In the genomic region with DNA sequence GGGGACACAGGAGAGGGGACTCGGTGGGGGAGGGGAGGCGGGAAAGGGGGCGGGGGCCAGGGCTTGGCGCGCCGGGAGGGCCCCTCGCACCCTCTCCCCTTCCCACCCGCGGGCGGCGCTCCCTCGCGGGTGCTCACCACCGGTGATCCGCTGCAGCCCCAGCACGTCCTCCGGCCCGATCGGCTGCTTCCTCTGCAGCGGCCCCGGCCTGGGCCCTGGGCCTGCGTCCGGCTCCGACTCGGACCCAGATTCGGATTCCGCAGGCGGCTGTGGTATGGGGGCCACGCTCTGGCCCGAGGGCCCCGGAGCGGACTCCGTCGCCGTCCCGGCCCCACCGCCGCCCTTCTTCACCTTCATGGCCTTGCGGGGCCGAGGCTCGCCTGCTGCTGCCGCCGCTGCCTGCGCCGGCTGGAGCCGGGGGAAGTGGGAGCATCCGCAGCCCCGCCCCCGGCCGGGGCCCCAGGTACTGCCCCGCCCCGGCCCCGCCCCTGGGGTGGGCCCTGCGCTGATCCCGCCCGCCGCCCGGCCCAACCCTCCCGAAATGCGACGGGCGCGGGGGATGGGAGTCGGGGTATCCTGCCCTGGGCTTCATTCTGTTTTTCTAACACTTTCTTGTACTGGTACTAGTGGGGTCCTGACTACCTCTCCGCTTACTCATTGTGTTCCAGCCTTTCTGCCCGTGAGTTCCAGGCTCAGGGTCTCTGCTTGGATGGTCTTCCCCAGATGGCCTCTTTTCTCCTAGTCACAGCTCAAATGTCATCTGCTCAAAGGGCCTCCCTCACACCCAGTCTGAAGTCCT, we compare ENCODE assay signal across 7 cellular contexts. TPM values are rescaled to one million over a fixed set of nuclear protein-coding genes. Genes with fewer than 3 reads are reported as not detected.
DNase-seq lines count a peak whose midpoint lies in the region; ATAC-seq and TF ChIP-seq lines count a peak whose summit lies in the region.

A gene (minus strand): TSS at position 424 of the 799 bp plus-strand sequence. CDS start 67 bp downstream, at position 357.

- 2% methylated on average over 66 of the region's 66 CpGs for WGBS in liver

- peaks cover 4 to 25% (median 20%) of the 10 kb centered on the region in 4 donors for H3K4me1 ChIP-seq in liver (ENCODE audit: control insufficient read depth in 4 of 4, insufficient read depth in 4 of 4, low read length in 3 of 4)

- no peaks in the 10 kb centered on the region for H3K9me3 ChIP-seq in liver (ENCODE audit: control insufficient read depth in 4 of 4, low read length in 3 of 4)

- DNase-seq in NCI-H460 (ENCODE audit: extremely low read depth, low read depth) = peak; percentile 53
- peak; percentile 74 for DNase-seq in activated CD4-positive, alpha-beta T cell treated with anti-CD3 and anti-CD28 coated beads, Interleukin-2, amount 50 U/mL, for 1 hour
- peak; percentile 69 for DNase-seq in dermis blood vessel endothelial cell
- peak; percentile 82 for DNase-seq in stimulated activated CD4-positive, alpha-beta T cell treated with anti-CD3 and anti-CD28 coated beads, Interleukin-4, amount 100 ng/mL, for 1 hour

- H3K36me3 ChIP-seq in liver (ENCODE audit: control insufficient read depth in 4 of 4, insufficient read depth in 3 of 4, low read depth in 1 of 4, low read length in 3 of 4) = peaks cover 8 to 31% (median 23%) of the 10 kb centered on the region in 4 donors

- H3K27ac ChIP-seq in liver (ENCODE audit: low read depth in 1 of 2, low read length in 2 of 2) = peak within 1 kb of the TSS; percentile 26 to 73

- H3K27me3 ChIP-seq in liver (ENCODE audit: control insufficient read depth in 4 of 4, insufficient read depth in 4 of 4, low read length in 3 of 4) = no peaks in the 10 kb centered on the region

- no peak for TF ChIP-seq RAD21 in liver (IDR thresholded peaks at IDR 0.05)

- H3K4me3 ChIP-seq in liver (ENCODE audit: low read depth in 1 of 3, low read length in 3 of 3) = peak within 1 kb of the TSS; percentile 30 to 77 (median 65)

- H3K9ac ChIP-seq in liver (ENCODE audit: low read depth in 1 of 2, low read length in 2 of 2) = no peak within 1 kb of the TSS

- peak; percentile 59 for ATAC-seq in GM18502 (IDR thresholded peaks at IDR 0.05; ENCODE audit: poor library complexity, unreplicated experiment)
- peak; percentile 61 for ATAC-seq in HG02981 (IDR thresholded peaks at IDR 0.05; ENCODE audit: unreplicated experiment)

- TF ChIP-seq CTCF in liver (IDR thresholded peaks at IDR 0.05; ENCODE audit: low read depth, low read length, missing input control) = no peak

TF ChIP-seq in liver, 16 proteins besides CTCF, POLR2A, EP300 and RAD21:
- TF ChIP-seq, protein P1, sequence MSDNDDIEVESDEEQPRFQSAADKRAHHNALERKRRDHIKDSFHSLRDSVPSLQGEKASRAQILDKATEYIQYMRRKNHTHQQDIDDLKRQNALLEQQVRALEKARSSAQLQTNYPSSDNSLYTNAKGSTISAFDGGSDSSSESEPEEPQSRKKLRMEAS (IDR thresholded peaks at IDR 0.05) = no peak
- TF ChIP-seq GABPA (IDR thresholded peaks at IDR 0.05 in 1 of 2, conservative IDR thresholded peaks at IDR 0.05 in 1 of 2) (no peak), YY1 (IDR thresholded peaks at IDR 0.05) (no peak), RXRA (IDR thresholded peaks at IDR 0.05) (no peak), HNF4G (IDR thresholded peaks at IDR 0.05) (no peak), NR2F2 (IDR thresholded peaks at IDR 0.05) (no peak), FOXA2 (IDR thresholded peaks at IDR 0.05) (no peak), SP1 (IDR thresholded peaks at IDR 0.05) (no peak), EGR1 (IDR thresholded peaks at IDR 0.05; ENCODE audit: low read depth in 2 of 2) (no peak)
- TF ChIP-seq, protein P2, sequence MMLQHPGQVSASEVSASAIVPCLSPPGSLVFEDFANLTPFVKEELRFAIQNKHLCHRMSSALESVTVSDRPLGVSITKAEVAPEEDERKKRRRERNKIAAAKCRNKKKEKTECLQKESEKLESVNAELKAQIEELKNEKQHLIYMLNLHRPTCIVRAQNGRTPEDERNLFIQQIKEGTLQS (IDR thresholded peaks at IDR 0.05) = no peak
- TF ChIP-seq, protein P3, sequence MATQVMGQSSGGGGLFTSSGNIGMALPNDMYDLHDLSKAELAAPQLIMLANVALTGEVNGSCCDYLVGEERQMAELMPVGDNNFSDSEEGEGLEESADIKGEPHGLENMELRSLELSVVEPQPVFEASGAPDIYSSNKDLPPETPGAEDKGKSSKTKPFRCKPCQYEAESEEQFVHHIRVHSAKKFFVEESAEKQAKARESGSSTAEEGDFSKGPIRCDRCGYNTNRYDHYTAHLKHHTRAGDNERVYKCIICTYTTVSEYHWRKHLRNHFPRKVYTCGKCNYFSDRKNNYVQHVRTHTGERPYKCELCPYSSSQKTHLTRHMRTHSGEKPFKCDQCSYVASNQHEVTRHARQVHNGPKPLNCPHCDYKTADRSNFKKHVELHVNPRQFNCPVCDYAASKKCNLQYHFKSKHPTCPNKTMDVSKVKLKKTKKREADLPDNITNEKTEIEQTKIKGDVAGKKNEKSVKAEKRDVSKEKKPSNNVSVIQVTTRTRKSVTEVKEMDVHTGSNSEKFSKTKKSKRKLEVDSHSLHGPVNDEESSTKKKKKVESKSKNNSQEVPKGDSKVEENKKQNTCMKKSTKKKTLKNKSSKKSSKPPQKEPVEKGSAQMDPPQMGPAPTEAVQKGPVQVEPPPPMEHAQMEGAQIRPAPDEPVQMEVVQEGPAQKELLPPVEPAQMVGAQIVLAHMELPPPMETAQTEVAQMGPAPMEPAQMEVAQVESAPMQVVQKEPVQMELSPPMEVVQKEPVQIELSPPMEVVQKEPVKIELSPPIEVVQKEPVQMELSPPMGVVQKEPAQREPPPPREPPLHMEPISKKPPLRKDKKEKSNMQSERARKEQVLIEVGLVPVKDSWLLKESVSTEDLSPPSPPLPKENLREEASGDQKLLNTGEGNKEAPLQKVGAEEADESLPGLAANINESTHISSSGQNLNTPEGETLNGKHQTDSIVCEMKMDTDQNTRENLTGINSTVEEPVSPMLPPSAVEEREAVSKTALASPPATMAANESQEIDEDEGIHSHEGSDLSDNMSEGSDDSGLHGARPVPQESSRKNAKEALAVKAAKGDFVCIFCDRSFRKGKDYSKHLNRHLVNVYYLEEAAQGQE (IDR thresholded peaks at IDR 0.05) = no peak
- TF ChIP-seq, protein P4, sequence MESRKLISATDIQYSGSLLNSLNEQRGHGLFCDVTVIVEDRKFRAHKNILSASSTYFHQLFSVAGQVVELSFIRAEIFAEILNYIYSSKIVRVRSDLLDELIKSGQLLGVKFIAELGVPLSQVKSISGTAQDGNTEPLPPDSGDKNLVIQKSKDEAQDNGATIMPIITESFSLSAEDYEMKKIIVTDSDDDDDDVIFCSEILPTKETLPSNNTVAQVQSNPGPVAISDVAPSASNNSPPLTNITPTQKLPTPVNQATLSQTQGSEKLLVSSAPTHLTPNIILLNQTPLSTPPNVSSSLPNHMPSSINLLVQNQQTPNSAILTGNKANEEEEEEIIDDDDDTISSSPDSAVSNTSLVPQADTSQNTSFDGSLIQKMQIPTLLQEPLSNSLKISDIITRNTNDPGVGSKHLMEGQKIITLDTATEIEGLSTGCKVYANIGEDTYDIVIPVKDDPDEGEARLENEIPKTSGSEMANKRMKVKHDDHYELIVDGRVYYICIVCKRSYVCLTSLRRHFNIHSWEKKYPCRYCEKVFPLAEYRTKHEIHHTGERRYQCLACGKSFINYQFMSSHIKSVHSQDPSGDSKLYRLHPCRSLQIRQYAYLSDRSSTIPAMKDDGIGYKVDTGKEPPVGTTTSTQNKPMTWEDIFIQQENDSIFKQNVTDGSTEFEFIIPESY (IDR thresholded peaks at IDR 0.05) = no peak
TF ChIP-seq in liver: peak in this region for 0.

RNA-seq across cellular contexts. Expression of the gene that starts here (rescaled TPM):
- 23.6 and 24.2 TPM in 2 replicates for total RNA-seq in NCI-H460 (2014; rRNA removed; shearing (Covaris generic))
- polyA plus RNA-seq in NCI-H460 (2014; cell fraction: nucleus; rRNA removed) = 49.7 and 464 TPM in 2 replicates
- total RNA-seq in dermis blood vessel endothelial cell (31.9 and 32.0 TPM in 2 replicates), liver (10 to 100 TPM; 14.0 to 20.0 TPM)
- 10 to 100 TPM; 16.0 to 16.2 TPM for polyA plus RNA-seq in liver

Comparison
In these comparisons a context has a peak if more than half of its experiments do, and no peak if none do; other contexts are left out.
1. Peak in every context shown above with its lines: DNase-seq, ATAC-seq, H3K4me3 ChIP-seq and H3K27ac ChIP-seq.